In the genomic region with DNA sequence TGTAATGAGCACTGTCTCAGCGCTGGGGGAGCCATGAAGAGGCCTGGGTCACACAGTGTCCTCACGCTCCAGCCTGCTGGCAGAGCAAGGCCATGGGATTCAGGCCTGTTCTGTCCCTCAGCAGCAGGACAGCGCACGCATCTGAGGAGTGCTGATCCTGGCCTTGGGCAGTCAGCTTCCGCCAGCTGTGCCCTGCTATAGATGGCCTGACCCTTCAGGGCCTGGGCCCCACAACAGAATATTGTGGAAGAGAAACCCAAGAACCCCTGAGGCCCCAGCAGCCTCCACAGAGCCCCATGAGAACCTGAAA, we compare ENCODE assay signal across 15 cellular contexts.
"Had no signal": no experiment of that assay in that cellular context is flagged by ENCODE, and none has a peak within 500 bp of the region (broad histone marks: within the 10 kb centered on the region; RNA-seq: fewer than 3 reads in every experiment).

No MANE protein-coding gene starts in this region.

- H3K9me3 ChIP-seq: left lung, prostate gland, vagina had no signal

- H3K27ac Mint-ChIP-seq: activated naive CD4-positive, alpha-beta T cell treated with anti-CD3 and anti-CD28 coated beads, Interleukin-2, amount 50 U/mL, for 24 hours had no signal

- H3K27me3 ChIP-seq: dorsolateral prefrontal cortex, left lung, tibial nerve, vagina had no signal

- ATAC-seq: stimulated activated naive CD8-positive, alpha-beta T cell treated with anti-CD3 and anti-CD28 coated beads, Interleukin-15, Interleukin-2, amounts not matched to agents 100 U/mL and 50 U/mL, for 24 hours had no signal

- H3K4me1 ChIP-seq: prostate gland had no signal

- H3K36me3 ChIP-seq: left lung, prostate gland, tibial nerve, vagina had no signal

- DNase-seq: activated CD4-positive, alpha-beta T cell treated with anti-CD3 and anti-CD28 coated beads, Interleukin-2, amount 50 U/mL, for 1 hour; activated CD8-positive, alpha-beta memory T cell treated with anti-CD3 and anti-CD28 coated beads, Interleukin-2, amount 50 U/mL, for 48 hours; activated gamma-delta T cell; amniotic stem cell; caudate nucleus; dorsolateral prefrontal cortex; left lung; right cardiac atrium; stimulated activated naive CD8-positive, alpha-beta T cell treated with anti-CD3 and anti-CD28 coated beads, Interleukin-15, Interleukin-2, amounts not matched to agents 100 U/mL and 50 U/mL, for 24 hours; substantia nigra; SW 1271 had no signal

- H3K4me3 ChIP-seq: dorsolateral prefrontal cortex, left lung, prostate gland, tibial nerve, vagina had no signal

- H3K27me3 Mint-ChIP-seq: activated naive CD4-positive, alpha-beta T cell treated with anti-CD3 and anti-CD28 coated beads, Interleukin-2, amount 50 U/mL, for 24 hours had no signal

- H3K36me3 Mint-ChIP-seq: activated naive CD4-positive, alpha-beta T cell treated with anti-CD3 and anti-CD28 coated beads, Interleukin-2, amount 50 U/mL, for 24 hours had no signal

- H3K27ac ChIP-seq: left lung, prostate gland, tibial nerve, vagina had no signal
